In genomic region chr12:33588082-33588712, GRCh38 we compare ENCODE assay signal across 8 cellular contexts.
DNase-seq lines count a peak whose midpoint lies in the region; ATAC-seq and TF ChIP-seq lines count a peak whose summit lies in the region.

No MANE protein-coding gene starts in this region.

- intact Hi-C loops in aorta (cut with DNase I), result no loop called here

- H3K9me3 ChIP-seq in aorta (ENCODE audit: control insufficient read depth, low read length), result no peaks in the 10 kb centered on the region

- H3K36me3 ChIP-seq in aorta (ENCODE audit: control insufficient read depth in 1 of 2, insufficient read depth in 2 of 2, low read length in 1 of 2), result no peaks in the 10 kb centered on the region

- H3K27ac ChIP-seq in foreskin keratinocyte (no peak overlapping the region), aorta (ENCODE audit: low read depth in 1 of 2, low read length in 2 of 2) (no peak overlapping the region)

- no peaks in the 10 kb centered on the region for H3K9me3 Mint-ChIP-seq in activated CD4-positive, alpha-beta memory T cell treated with anti-CD3 and anti-CD28 coated beads, Interleukin-2, amount 10 ng/mL, durations not matched to agents 7 days and 5 days

- no peak overlapping the region for H3K27ac Mint-ChIP-seq in activated CD4-positive, alpha-beta memory T cell treated with anti-CD3 and anti-CD28 coated beads, Interleukin-2, amount 10 ng/mL, durations not matched to agents 7 days and 5 days

- DNase-seq in Caki2 (ENCODE audit: low read depth), result peak; percentile 28
- peak; percentile 11 for DNase-seq in NAMALWA (ENCODE audit: low spot score)
- peak; percentile 83 to 93 for DNase-seq in foreskin keratinocyte
- DNase-seq in aorta, result no peak
- DNase-seq in hepatic stellate cell (ENCODE audit: low spot score), result no peak
- DNase-seq in activated CD4-positive, alpha-beta memory T cell treated with anti-CD3 and anti-CD28 coated beads, Interleukin-2, amount 10 ng/mL, durations not matched to agents 7 days and 5 days, result no peak
- DNase-seq in activated CD8-positive, alpha-beta memory T cell treated with anti-CD3 and anti-CD28 coated beads, Interleukin-2, amount 50 U/mL, for 4 hours, result no peak

- H3K4me3 ChIP-seq in aorta (ENCODE audit: low read length in 2 of 2), result no peak overlapping the region

- no peak for TF ChIP-seq CTCF in foreskin keratinocyte (conservative IDR thresholded peaks at IDR 0.05)

- in situ Hi-C loops in Caki2 (cut with HindIII; ENCODE audit: low pct_unique_long_range_greater_than_20kb, low sequenced_read_pairs), result no loop called here

- H3K4me1 ChIP-seq in foreskin keratinocyte (peaks cover 7% of the 10 kb centered on the region), aorta (ENCODE audit: control insufficient read depth in 1 of 2, insufficient read depth in 2 of 2, low read length in 2 of 2) (no peaks in the 10 kb centered on the region)

- ATAC-seq in HG02588 (IDR thresholded peaks at IDR 0.05; ENCODE audit: unreplicated experiment) (peak; percentile 87), foreskin keratinocyte (peak; percentile 76), aorta (ENCODE audit: low FRiP score) (peak; percentile 24)

- 39 to 51% methylated on average over 3 of the region's 3 CpGs for WGBS in aorta, 2 donors

- H3K4me1 Mint-ChIP-seq in activated CD4-positive, alpha-beta memory T cell treated with anti-CD3 and anti-CD28 coated beads, Interleukin-2, amount 10 ng/mL, durations not matched to agents 7 days and 5 days, result no peaks in the 10 kb centered on the region

- POLR2A ChIA-PET in activated CD4-positive, alpha-beta memory T cell treated with anti-CD3 and anti-CD28 coated beads, Interleukin-2, amount 10 ng/mL, durations not matched to agents 7 days and 5 days (lab: Charles Lee), result no interaction called here

- H3K27me3 Mint-ChIP-seq in activated CD4-positive, alpha-beta memory T cell treated with anti-CD3 and anti-CD28 coated beads, Interleukin-2, amount 10 ng/mL, durations not matched to agents 7 days and 5 days, result no peaks in the 10 kb centered on the region

- H3K27me3 ChIP-seq in foreskin keratinocyte (no peaks in the 10 kb centered on the region), aorta (ENCODE audit: control insufficient read depth in 1 of 2, insufficient read depth in 2 of 2, low read length in 1 of 2) (no peaks in the 10 kb centered on the region)

- CTCF ChIA-PET in activated CD4-positive, alpha-beta memory T cell treated with anti-CD3 and anti-CD28 coated beads, Interleukin-2, amount 10 ng/mL, durations not matched to agents 7 days and 5 days (lab: Charles Lee), result no interaction called here

- no peaks in the 10 kb centered on the region for H3K36me3 Mint-ChIP-seq in activated CD4-positive, alpha-beta memory T cell treated with anti-CD3 and anti-CD28 coated beads, Interleukin-2, amount 10 ng/mL, durations not matched to agents 7 days and 5 days (ENCODE audit: low read depth)

- H3K4me3 Mint-ChIP-seq in activated CD4-positive, alpha-beta memory T cell treated with anti-CD3 and anti-CD28 coated beads, Interleukin-2, amount 10 ng/mL, durations not matched to agents 7 days and 5 days, result no peak overlapping the region

Comparison
In these comparisons a context has a peak if more than half of its experiments do, and no peak if none do; other contexts are left out.
1. DNase-seq: peak in Caki2 (single experiment), NAMALWA (single experiment) and foreskin keratinocyte (2 of 2); none in aorta (0 of 2), hepatic stellate cell (single experiment), activated CD4-positive, alpha-beta memory T cell treated with anti-CD3 and anti-CD28 coated beads, Interleukin-2, amount 10 ng/mL, durations not matched to agents 7 days and 5 days (single experiment) and activated CD8-positive, alpha-beta memory T cell treated with anti-CD3 and anti-CD28 coated beads, Interleukin-2, amount 50 U/mL, for 4 hours (single experiment).
2. ATAC-seq: peak in every context shown above with its lines; median percentile 87 in HG02588; 76 in foreskin keratinocyte; 24 in aorta.